ENCODE assay signal across 5 cellular contexts in the genomic region with DNA sequence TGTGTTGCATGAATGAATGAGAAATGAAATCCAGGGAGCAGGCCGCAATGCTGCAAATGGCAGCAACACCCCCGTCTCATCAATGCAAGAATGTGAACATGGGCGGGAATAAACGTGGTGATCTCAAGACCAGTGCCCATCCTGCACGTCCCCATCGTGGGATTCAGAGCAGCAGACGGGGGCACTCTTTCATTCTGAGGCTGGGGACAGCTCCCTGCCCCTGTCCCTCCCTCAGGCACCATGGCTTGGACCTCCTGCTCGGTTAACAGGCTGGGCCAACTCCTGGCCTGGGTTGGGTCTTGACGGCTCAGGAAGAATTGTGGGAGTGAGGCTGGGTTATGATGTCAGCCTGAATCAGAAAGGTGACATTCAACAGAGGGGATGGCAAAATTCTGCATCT.
"Had no signal": no experiment of that assay in that cellular context is flagged by ENCODE, and none has a peak within 500 bp of the region (broad histone marks: within the 10 kb centered on the region; RNA-seq: fewer than 3 reads in every experiment).

No MANE protein-coding gene starts in this region.

- DNase-seq: GM23248, GOT3, H9, HCEC 1CT, IMR-90 had no signal

- H3K9me3 Mint-ChIP-seq: H9 had no signal

- H3K4me3 ChIP-seq: GM23248 had no signal

- H3K4me3 Mint-ChIP-seq: H9 had no signal

- H3K27ac ChIP-seq: GM23248 had no signal

- H3K4me1 Mint-ChIP-seq: H9 had no signal
